ENCODE assay signal across 8 cellular contexts in genomic region chr5:139341187-139341688, GRCh38. TPM values are rescaled to one million over a fixed set of nuclear protein-coding genes. Genes with fewer than 3 reads are reported as not detected.
DNase-seq lines count a peak whose midpoint lies in the region; ATAC-seq and TF ChIP-seq lines count a peak whose summit lies in the region.

No MANE protein-coding gene starts in this region.

- no peak for ATAC-seq in stimulated activated naive CD8-positive, alpha-beta T cell treated with anti-CD3 and anti-CD28 coated beads, Interleukin-15, Interleukin-2, amounts not matched to agents 100 U/mL and 50 U/mL, for 24 hours
- no peak for ATAC-seq in lung (ENCODE audit: insufficient read depth, low FRiP score)
- no peak for ATAC-seq in aorta (ENCODE audit: low FRiP score)

- peaks cover 18% of the 10 kb centered on the region for H3K36me3 Mint-ChIP-seq in stimulated activated naive CD8-positive, alpha-beta T cell treated with anti-CD3 and anti-CD28 coated beads, Interleukin-15, Interleukin-2, amounts not matched to agents 100 ng/mL and 50 ng/mL, for 24 hours (ENCODE audit: low read depth)

- H3K27ac Mint-ChIP-seq in stimulated activated naive CD8-positive, alpha-beta T cell treated with anti-CD3 and anti-CD28 coated beads, Interleukin-15, Interleukin-2, amounts not matched to agents 100 ng/mL and 50 ng/mL, for 24 hours, result peak overlapping the region; percentile 99

- in situ Hi-C loops in astrocyte of the spinal cord (cut with HindIII; ENCODE audit: low sequenced_read_pairs), result no loop called here

- TF ChIP-seq CTCF in astrocyte of the spinal cord (IDR thresholded peaks at IDR 0.05; ENCODE audit: low read depth, low read length) (no peak), lung (IDR thresholded peaks at IDR 0.05; ENCODE audit: control extremely low read depth, extremely low read depth) (no peak)

- peak overlapping the region; percentile 98 for H3K4me3 ChIP-seq in astrocyte of the spinal cord (ENCODE audit: low read depth, low read length)
- peak overlapping the region; percentile 45 for H3K4me3 ChIP-seq in lung
- H3K4me3 ChIP-seq in aorta (ENCODE audit: low read length in 2 of 2), result peak overlapping the region; percentile 44 to 60

- H3K4me1 Mint-ChIP-seq in stimulated activated naive CD8-positive, alpha-beta T cell treated with anti-CD3 and anti-CD28 coated beads, Interleukin-15, Interleukin-2, amounts not matched to agents 100 ng/mL and 50 ng/mL, for 24 hours (ENCODE audit: low read depth), result peaks cover 52% of the 10 kb centered on the region

- intact Hi-C loops in aorta (cut with DNase I), result loop anchor here (5.0 to 10.0 kb wide), 3 partner anchors 44 to 766 kb away; partner anchors contain the start of genes HSPA9 (in 1 of the 2) and MATR3 (in 1 of the 2)

- DNase-seq in stimulated activated naive CD8-positive, alpha-beta T cell treated with anti-CD3 and anti-CD28 coated beads, Interleukin-15, Interleukin-2, amounts not matched to agents 100 U/mL and 50 U/mL, for 24 hours, result no peak
- DNase-seq in astrocyte of the spinal cord (ENCODE audit: low read depth, low spot score) (no peak), lung (ENCODE audit: low spot score) (no peak), aorta (no peak), NCI-H187 treated with DMSO at 0.1 percent for 48 hours (lab: John Stamatoyannopoulos, UW) (no peak), CD1c-positive myeloid dendritic cell (ENCODE audit: extremely low spot score) (no peak), COLO829 (ENCODE audit: low spot score) (no peak)

- H3K4me1 ChIP-seq in lung (ENCODE audit: control insufficient read depth in 2 of 2, insufficient read depth in 2 of 2, low read length in 2 of 2) (peaks cover 2 to 4% of the 10 kb centered on the region in 2 donors), aorta (ENCODE audit: control insufficient read depth in 1 of 2, insufficient read depth in 2 of 2, low read length in 2 of 2) (no peaks in the 10 kb centered on the region)

- no peaks in the 10 kb centered on the region for H3K9me3 Mint-ChIP-seq in stimulated activated naive CD8-positive, alpha-beta T cell treated with anti-CD3 and anti-CD28 coated beads, Interleukin-15, Interleukin-2, amounts not matched to agents 100 ng/mL and 50 ng/mL, for 24 hours

- H3K27me3 Mint-ChIP-seq in stimulated activated naive CD8-positive, alpha-beta T cell treated with anti-CD3 and anti-CD28 coated beads, Interleukin-15, Interleukin-2, amounts not matched to agents 100 ng/mL and 50 ng/mL, for 24 hours, result no peaks in the 10 kb centered on the region

- WGBS in lung, 2 donors, result 3 to 6% methylated on average over 17 of the region's 17 CpGs
- 1 to 2% methylated on average over 17 of the region's 17 CpGs for WGBS in aorta, 2 donors

- H3K27me3 ChIP-seq in lung (ENCODE audit: control insufficient read depth, insufficient read depth) (no peaks in the 10 kb centered on the region), aorta (ENCODE audit: control insufficient read depth in 1 of 2, insufficient read depth in 2 of 2, low read length in 1 of 2) (no peaks in the 10 kb centered on the region)

- no peaks in the 10 kb centered on the region for H3K36me3 ChIP-seq in lung (ENCODE audit: control insufficient read depth in 2 of 2, insufficient read depth in 2 of 2, low read length in 2 of 2)
- no peaks in the 10 kb centered on the region for H3K36me3 ChIP-seq in aorta (ENCODE audit: control insufficient read depth in 1 of 2, insufficient read depth in 2 of 2, low read length in 1 of 2)

- peak overlapping the region in 1 of 2 donors; percentile 32 for H3K27ac ChIP-seq in lung (ENCODE audit: low read depth in 1 of 2, low read length in 1 of 2)
- no peak overlapping the region for H3K27ac ChIP-seq in aorta (ENCODE audit: low read depth in 1 of 2, low read length in 2 of 2)

- no peaks in the 10 kb centered on the region for H3K9me3 ChIP-seq in lung (ENCODE audit: control insufficient read depth in 2 of 2, insufficient read depth in 1 of 2, low read length in 1 of 2)
- no peaks in the 10 kb centered on the region for H3K9me3 ChIP-seq in aorta (ENCODE audit: control insufficient read depth, low read length)

- H3K4me3 Mint-ChIP-seq in stimulated activated naive CD8-positive, alpha-beta T cell treated with anti-CD3 and anti-CD28 coated beads, Interleukin-15, Interleukin-2, amounts not matched to agents 100 ng/mL and 50 ng/mL, for 24 hours, result peak overlapping the region; percentile 99

RNA-seq across cellular contexts. Expression of gene PAIP2, which starts 0.4 kb away (rescaled TPM):
- total RNA-seq in lung (10 to 100 TPM; 55.6 to 82.3 TPM), aorta (10 to 100 TPM; 77.6 to 82.1 TPM)
- polyA plus RNA-seq in lung (10 to 100 TPM; 58.9 to 83.1 TPM), aorta (100 to 1,000 TPM; 102 to 154 TPM)

RNA-seq across cellular contexts. Expression of gene SLC23A1, which starts 41.9 kb away (rescaled TPM):
- total RNA-seq in lung, result 1 to 10 TPM; 1.3 to 4.4 TPM
- polyA plus RNA-seq in lung, result under 1 TPM; 0.30 to 0.32 TPM
- total RNA-seq in aorta, result not detected
- 1 to 10 TPM in 1 of 2 donors, not detected in 1; 3.1 TPM for polyA plus RNA-seq in aorta

RNA-seq across cellular contexts. Expression of gene MATR3, which starts 47.7 kb away (rescaled TPM):
- total RNA-seq in lung, result 100 to 1,000 TPM; 103 to 461 TPM
- polyA plus RNA-seq in lung, result 10 to 100 TPM; 89.9 to 96.7 TPM
- 100 to 1,000 TPM; 183 to 194 TPM for total RNA-seq in aorta
- 100 to 1,000 TPM; 104 to 163 TPM for polyA plus RNA-seq in aorta

RNA-seq across cellular contexts. Expression of gene MZB1, which starts 48.5 kb away (rescaled TPM):
- total RNA-seq in lung (10 to 100 TPM; 12.2 to 14.8 TPM), aorta (1 to 10 TPM; 1.3 to 3.9 TPM)
- polyA plus RNA-seq in lung (10 to 100 TPM in 1 of 2 donors, 1 to 10 TPM in 1; 2.5 to 13.4 TPM), aorta (1 to 10 TPM in 1 of 2 donors, under 1 TPM in 1; 0.64 to 1.8 TPM)

RNA-seq across cellular contexts. Expression of gene PROB1, which starts 53.7 kb away (rescaled TPM):
- total RNA-seq in lung, result 1 to 10 TPM in 1 of 2 donors, under 1 TPM in 1; 0.46 to 2.2 TPM
- polyA plus RNA-seq in lung, result under 1 TPM; 0.33 to 0.98 TPM
- 1 to 10 TPM; 2.0 to 3.0 TPM for total RNA-seq in aorta
- polyA plus RNA-seq in aorta, result under 1 TPM; 0.13 to 0.31 TPM

Comparison
In these comparisons a context has a peak if more than half of its experiments do, and no peak if none do; other contexts are left out.
1. H3K4me3 ChIP-seq: peak in every context shown above with its lines; median percentile 98 in astrocyte of the spinal cord; 52 in aorta; 45 in lung.